ENCODE assay signal across 20 cellular contexts in the genomic region with DNA sequence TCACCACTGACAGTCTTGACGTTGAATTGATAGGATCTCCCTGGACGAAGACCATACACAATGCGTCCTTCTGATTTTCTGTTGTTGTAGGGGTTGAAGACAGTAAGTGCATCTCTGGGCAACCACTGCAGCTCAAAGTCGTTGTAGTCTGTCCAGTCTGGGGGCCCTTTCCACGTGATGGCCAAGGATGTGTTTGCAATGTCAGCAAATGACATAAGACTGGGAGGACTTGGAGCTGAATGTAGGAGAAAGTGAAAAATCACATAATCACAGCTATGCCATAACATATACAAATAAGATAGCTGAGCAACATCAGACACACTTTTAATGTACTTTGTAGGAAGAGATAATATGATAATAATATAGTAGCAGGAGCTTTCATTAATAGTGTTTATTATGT.
A peak's percentile ranks its signal among the peaks of the same experiment; 100 is the strongest.
DNase-seq lines count a peak whose midpoint lies in the region; ATAC-seq, FAIRE-seq and TF ChIP-seq lines count a peak whose summit lies in the region.
"Had no signal": no experiment of that assay in that cellular context is flagged by ENCODE, and none has a peak within 500 bp of the region (broad histone marks: within the 10 kb centered on the region; RNA-seq: fewer than 3 reads in every experiment).

No MANE protein-coding gene starts in this region.

- TF ChIP-seq POLR2A in IMR-90 (IDR thresholded peaks at IDR 0.05; ENCODE audit: low read depth, low read length) = no peak
- no peak for TF ChIP-seq POLR2A in endothelial cell of umbilical vein (IDR thresholded peaks at IDR 0.05; ENCODE audit: low read depth, low read length)

- H2BK20ac ChIP-seq in IMR-90 (ENCODE audit: low read depth, low read length) = no peak overlapping the region

- no peak overlapping the region for H2BK120ac ChIP-seq in IMR-90 (ENCODE audit: low read depth, low read length)

- H3K56ac ChIP-seq in IMR-90 (ENCODE audit: extremely low read depth, insufficient read depth, low read length) = no peak overlapping the region

- H3K4ac ChIP-seq in IMR-90 (ENCODE audit: low read depth, low read length) = no peak overlapping the region

- no peaks in the 10 kb centered on the region for H3K9me3 ChIP-seq in IMR-90 (ENCODE audit: control insufficient read depth, insufficient read depth, low read length)
- H3K9me3 ChIP-seq in endothelial cell of umbilical vein (replicated peaks; ENCODE audit: control insufficient read depth, insufficient read depth, low read length) = no peaks in the 10 kb centered on the region
- H3K9me3 ChIP-seq: BE2C had no signal

- no peak overlapping the region for H4K5ac ChIP-seq in IMR-90 (ENCODE audit: low read depth, low read length)

- no peaks in the 10 kb centered on the region for H3K79me1 ChIP-seq in IMR-90 (ENCODE audit: low read depth in 1 of 2, low read length in 2 of 2)

- no peak overlapping the region for H2BK5ac ChIP-seq in IMR-90 (ENCODE audit: low read depth, low read length, poor library complexity, severe bottlenecking)

- no peak for TF ChIP-seq CTCF in IMR-90 (conservative IDR thresholded peaks at IDR 0.05; ENCODE audit: low read depth, low read length)
- TF ChIP-seq CTCF in endothelial cell of umbilical vein (IDR thresholded peaks at IDR 0.05; ENCODE audit: extremely low read depth in 1 of 2, insufficient read depth in 1 of 2, low read depth in 1 of 2, low read length in 2 of 2) = no peak

- H3K4me2 ChIP-seq in IMR-90 (ENCODE audit: low read depth, low read length) = no peak overlapping the region
- H3K4me2 ChIP-seq in endothelial cell of umbilical vein (ENCODE audit: insufficient read depth, low read length) = no peak overlapping the region

- no peak overlapping the region for H3K14ac ChIP-seq in IMR-90 (replicated peaks; ENCODE audit: low read depth, low read length)

- no peak overlapping the region for H2AK9ac ChIP-seq in IMR-90 (replicated peaks; ENCODE audit: low read depth, low read length, poor library complexity)

- POLR2A ChIA-PET in IMR-90 (lab: Charles Lee; ENCODE audit: unreplicated experiment) = no interaction called here
- POLR2A ChIA-PET in endothelial cell of umbilical vein (lab: Charles Lee) = interaction anchor here (0.7 kb wide), 1 partner anchor 680 kb away, joined by 3 read pairs; no protein-coding TSS in a partner anchor

- peak; percentile 42 for FAIRE-seq in endothelial cell of umbilical vein (lab: Jason Lieb, UNC)
- FAIRE-seq: GM12878, H1 had no signal

- H3K79me2 ChIP-seq in endothelial cell of umbilical vein (ENCODE audit: control insufficient read depth, insufficient read depth, low read length) = peaks cover 2% of the 10 kb centered on the region

- H3K36me3 ChIP-seq in IMR-90 (ENCODE audit: control insufficient read depth, insufficient read depth, low read length) (no peaks in the 10 kb centered on the region), endothelial cell of umbilical vein (ENCODE audit: control insufficient read depth in 2 of 2, extremely low read depth in 1 of 2, insufficient read depth in 2 of 2, low read length in 2 of 2) (peaks cover 61 to 72% of the 10 kb centered on the region in 2 experiments)

- no peak overlapping the region for H4K91ac ChIP-seq in IMR-90 (ENCODE audit: insufficient read depth, low read depth, low read length)

- dilution Hi-C loops in IMR-90 (cut with HindIII; ENCODE audit: low sequenced_read_pairs, unreplicated experiment) (no loop called here), endothelial cell of umbilical vein (cut with MboI; ENCODE audit: extremely low pct_ligation_motif_present, low sequenced_read_pairs) (no loop called here)

- H3K4me1 ChIP-seq in IMR-90 (ENCODE audit: control insufficient read depth, insufficient read depth, low read length) (no peaks in the 10 kb centered on the region), endothelial cell of umbilical vein (ENCODE audit: control insufficient read depth, extremely low read depth, insufficient read depth, low read length) (no peaks in the 10 kb centered on the region)
- H3K4me1 ChIP-seq: BE2C had no signal

- H2BK15ac ChIP-seq in IMR-90 (ENCODE audit: low read depth, low read length) = no peak overlapping the region

- DNase-seq in IMR-90 (no peak), caudate nucleus (lab: John Stamatoyannopoulos, UW) (no peak), endothelial cell of umbilical vein (ENCODE audit: low read depth, low spot score) (no peak), NCI-H1436 (lab: John Stamatoyannopoulos, UW) (no peak)
- DNase-seq: ACHN; BE2C; C1 segment of cervical spinal cord; CD4-positive, CD25-positive, alpha-beta regulatory T cell; CD8-positive, alpha-beta memory T cell; COR-L47; DMS 273 treated with DMSO at 0.1 percent for 48 hours; DMS53; DND-41; EL; H9 had no signal

- no peak overlapping the region for H4K8ac ChIP-seq in IMR-90 (ENCODE audit: low read depth in 2 of 2, low read length in 2 of 2)

- no peak overlapping the region for H3K18ac ChIP-seq in IMR-90 (ENCODE audit: low read depth, low read length)

- no peak overlapping the region for H3K4me3 ChIP-seq in IMR-90 (ENCODE audit: insufficient read depth, low read depth, low read length)
- no peak overlapping the region for H3K4me3 ChIP-seq in endothelial cell of umbilical vein (replicated peaks in 1 of 3; ENCODE audit: insufficient read depth in 1 of 3, low read depth in 1 of 3, low read length in 3 of 3)
- H3K4me3 ChIP-seq: GM12878 had no signal

- no peak overlapping the region for H3K27ac ChIP-seq in IMR-90 (ENCODE audit: insufficient read depth, low read length)
- peak overlapping the region; percentile 93 for H3K27ac ChIP-seq in caudate nucleus (ENCODE audit: low read depth, low read length)
- H3K27ac ChIP-seq in endothelial cell of umbilical vein (ENCODE audit: insufficient read depth, low read depth, low read length) = no peak overlapping the region
- H3K27ac ChIP-seq in temporal lobe (ENCODE audit: low read depth, low read length) = peak overlapping the region; percentile 96

- no peaks in the 10 kb centered on the region for H3K9me1 ChIP-seq in IMR-90 (ENCODE audit: insufficient read depth, low read length)
- H3K9me1 ChIP-seq in endothelial cell of umbilical vein (replicated peaks; ENCODE audit: control insufficient read depth, extremely low read depth, insufficient read depth, low read length) = no peaks in the 10 kb centered on the region

- no peak overlapping the region for H2AFZ ChIP-seq in IMR-90 (replicated peaks; ENCODE audit: low read length, poor library complexity)
- H2AFZ ChIP-seq in endothelial cell of umbilical vein (ENCODE audit: low read depth, low read length) = no peak overlapping the region

- intact Hi-C loops in IMR-90 (cut with micrococcal nuclease) (no loop called here), endothelial cell of umbilical vein (cut with micrococcal nuclease) (no loop called here)

- H4K20me1 ChIP-seq in IMR-90 (ENCODE audit: insufficient read depth, low read length) (no peaks in the 10 kb centered on the region), endothelial cell of umbilical vein (replicated peaks; ENCODE audit: control insufficient read depth, extremely low read depth, insufficient read depth, low read length) (no peaks in the 10 kb centered on the region)

- no peak overlapping the region for H3K9ac ChIP-seq in IMR-90 (ENCODE audit: low read depth, low read length)
- no peak overlapping the region for H3K9ac ChIP-seq in endothelial cell of umbilical vein (replicated peaks; ENCODE audit: extremely low read depth, insufficient read depth, low read length)

- H3K27me3 ChIP-seq in IMR-90 (ENCODE audit: control insufficient read depth, insufficient read depth, low read length) (no peaks in the 10 kb centered on the region), endothelial cell of umbilical vein (ENCODE audit: control insufficient read depth in 2 of 2, insufficient read depth in 2 of 2, low read length in 2 of 2) (no peaks in the 10 kb centered on the region)
- H3K27me3 ChIP-seq: BE2C had no signal

- CTCF ChIA-PET in IMR-90 (lab: Yijun Ruan, JAX) = interaction anchor here (0.7 kb wide), 1 partner anchor 1194 kb away, joined by 11 read pairs; no protein-coding TSS in a partner anchor
- CTCF ChIA-PET in endothelial cell of umbilical vein (lab: Charles Lee) = interaction anchor here (1.1 to 1.7 kb wide), 2 partner anchors 17 to 20 kb away, joined by 4 to 6 read pairs; no protein-coding TSS in a partner anchor

- BruUV-seq in IMR-90 (replicated peaks; lab: Mats Ljungman, UMichigan) (no TSS peak), endothelial cell of umbilical vein (replicated peaks; lab: Mats Ljungman, UMichigan) (no TSS peak)

- WGBS in IMR-90 (ENCODE audit: extremely low coverage in 2 of 2, insufficient read length in 1 of 2), 2 experiments = 90% methylated on average over 2 of the region's 5 CpGs; no CpG with 5 or more reads in 1 of the 2 experiments

- ATAC-seq in IMR-90 (ENCODE audit: low read depth) (no peak), HG03571 (IDR thresholded peaks at IDR 0.05; ENCODE audit: unreplicated experiment) (no peak), HG03378 (IDR thresholded peaks at IDR 0.05; ENCODE audit: unreplicated experiment) (no peak)
- ATAC-seq: GM12878 had no signal

- TF ChIP-seq RAD21 in IMR-90 (IDR thresholded peaks at IDR 0.05; ENCODE audit: low read length) = no peak

- H2AK5ac ChIP-seq in IMR-90 (ENCODE audit: low read depth, low read length) = no peak overlapping the region

- in situ Hi-C loops in IMR-90 (cut with MboI; ENCODE audit: low sequenced_read_pairs) = no loop called here

- no peak overlapping the region for H3K23ac ChIP-seq in IMR-90 (ENCODE audit: low read depth, low read length)

TF ChIP-seq in IMR-90, 13 proteins besides CTCF, POLR2A, EP300 and RAD21:
- TF ChIP-seq, protein P1, sequence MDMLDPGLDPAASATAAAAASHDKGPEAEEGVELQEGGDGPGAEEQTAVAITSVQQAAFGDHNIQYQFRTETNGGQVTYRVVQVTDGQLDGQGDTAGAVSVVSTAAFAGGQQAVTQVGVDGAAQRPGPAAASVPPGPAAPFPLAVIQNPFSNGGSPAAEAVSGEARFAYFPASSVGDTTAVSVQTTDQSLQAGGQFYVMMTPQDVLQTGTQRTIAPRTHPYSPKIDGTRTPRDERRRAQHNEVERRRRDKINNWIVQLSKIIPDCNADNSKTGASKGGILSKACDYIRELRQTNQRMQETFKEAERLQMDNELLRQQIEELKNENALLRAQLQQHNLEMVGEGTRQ (IDR thresholded peaks at IDR 0.05; ENCODE audit: low read depth, low read length) = no peak
- peak; percentile 56 for TF ChIP-seq MAFK (IDR thresholded peaks at IDR 0.05; ENCODE audit: low read depth, low read length)

TF ChIP-seq in endothelial cell of umbilical vein, 7 proteins besides CTCF, POLR2A, EP300 and RAD21:
- TF ChIP-seq POLR2AphosphoS5 (IDR thresholded peaks at IDR 0.05; ENCODE audit: insufficient read depth, low read depth, low read length) (no peak), EZH2 (IDR thresholded peaks at IDR 0.05; ENCODE audit: borderline replicate concordance, low read depth, low read length, severe bottlenecking) (no peak)
- TF ChIP-seq, protein P2, sequence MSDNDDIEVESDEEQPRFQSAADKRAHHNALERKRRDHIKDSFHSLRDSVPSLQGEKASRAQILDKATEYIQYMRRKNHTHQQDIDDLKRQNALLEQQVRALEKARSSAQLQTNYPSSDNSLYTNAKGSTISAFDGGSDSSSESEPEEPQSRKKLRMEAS (IDR thresholded peaks at IDR 0.05; ENCODE audit: insufficient read depth, insufficient read length) = no peak

Comparison
In these comparisons a context has a peak if more than half of its experiments do, and no peak if none do; other contexts are left out.
1. H3K27ac ChIP-seq: peak in caudate nucleus (single experiment) and temporal lobe (single experiment); none in IMR-90 (single experiment) and endothelial cell of umbilical vein (single experiment).